In genomic region chr1:99993468-99993845, GRCh38 we compare ENCODE assay signal across 22 cellular contexts. TPM values are rescaled to one million over a fixed set of nuclear protein-coding genes. Genes with fewer than 3 reads are reported as not detected.
DNase-seq lines count a peak whose midpoint lies in the region; ATAC-seq and TF ChIP-seq lines count a peak whose summit lies in the region.
"Had no signal": no experiment of that assay in that cellular context is flagged by ENCODE, and none has a peak within 500 bp of the region (broad histone marks: within the 10 kb centered on the region; RNA-seq: fewer than 3 reads in every experiment).

No MANE protein-coding gene starts in this region.

- no peak overlapping the region for H3K4me3 ChIP-seq in PC-9
- H3K4me3 ChIP-seq: GM23248 had no signal

- peak overlapping the region; percentile 57 for H3K27ac Mint-ChIP-seq in activated T-cell treated with anti-CD3 and anti-CD28 coated beads, Interleukin-2, amount 50 U/mL, for 72 hours
- peak overlapping the region; percentile 78 for H3K27ac Mint-ChIP-seq in nephron progenitor cell

- ATAC-seq in activated T-cell treated with anti-CD3 and anti-CD28 coated beads, Interleukin-2, amount 50 U/mL, for 72 hours (replicated peaks in 1 of 2), result no peak

- peaks cover 12% of the 10 kb centered on the region for H3K4me1 Mint-ChIP-seq in activated T-cell treated with anti-CD3 and anti-CD28 coated beads, Interleukin-2, amount 50 U/mL, for 72 hours (ENCODE audit: low read depth)
- no peaks in the 10 kb centered on the region for H3K4me1 Mint-ChIP-seq in nephron progenitor cell

- no TSS peak for BruUV-seq in PC-9 (replicated peaks; lab: Mats Ljungman, UMichigan)

- 0 out of 2 replicates have a peak, but pooled peaks cover 11% of the 10 kb centered on the region for H3K4me1 ChIP-seq in PC-9 (replicated peaks; ENCODE audit: insufficient read depth)

- TF ChIP-seq CTCF in PC-9 (conservative IDR thresholded peaks at IDR 0.05) (no peak), nephron progenitor cell (IDR thresholded peaks at IDR 0.05) (no peak)

- H3K9me2 ChIP-seq in PC-9 (ENCODE audit: insufficient read depth), result no peaks in the 10 kb centered on the region

- no peaks in the 10 kb centered on the region for H3K27me3 ChIP-seq in PC-9 (ENCODE audit: insufficient read depth, low read depth)

- POLR2A ChIA-PET in PC-9 (lab: Charles Lee; ENCODE audit: unreplicated experiment), result no interaction called here

- peaks cover 5 to 33% of the 10 kb centered on the region in 2 donors for H3K36me3 Mint-ChIP-seq in activated T-cell treated with anti-CD3 and anti-CD28 coated beads, Interleukin-2, amount 50 U/mL, for 72 hours (ENCODE audit: insufficient read depth in 2 of 2)
- H3K36me3 Mint-ChIP-seq in nephron progenitor cell (ENCODE audit: low read depth), result peaks cover 71% of the 10 kb centered on the region

- peak overlapping the region; percentile 6; the same call in 1 of the 2 replicates for H3K27ac ChIP-seq in PC-9
- H3K27ac ChIP-seq: GM23248 had no signal

- no peak overlapping the region for H2AFZ ChIP-seq in PC-9
- H2AFZ ChIP-seq: GM23248 had no signal

- no peaks in the 10 kb centered on the region for H3K9me3 Mint-ChIP-seq in activated T-cell treated with anti-CD3 and anti-CD28 coated beads, Interleukin-2, amount 50 U/mL, for 72 hours
- peaks cover 35% of the 10 kb centered on the region for H3K9me3 Mint-ChIP-seq in nephron progenitor cell

- H3K9me3 ChIP-seq in PC-9 (ENCODE audit: insufficient read depth, low read depth), result no peaks in the 10 kb centered on the region

- no peaks in the 10 kb centered on the region for H3K27me3 Mint-ChIP-seq in activated T-cell treated with anti-CD3 and anti-CD28 coated beads, Interleukin-2, amount 50 U/mL, for 72 hours (ENCODE audit: low read depth)
- no peaks in the 10 kb centered on the region for H3K27me3 Mint-ChIP-seq in nephron progenitor cell (ENCODE audit: low read depth, poor library complexity)
- H3K27me3 Mint-ChIP-seq: CD8-positive, alpha-beta memory T cell had no signal

- no peak overlapping the region for H3K4me2 ChIP-seq in PC-9

- H3K79me2 ChIP-seq in PC-9 (ENCODE audit: low read depth), result peaks cover 39% of the 10 kb centered on the region

- DNase-seq in activated T-cell treated with anti-CD3 and anti-CD28 coated beads, Interleukin-2, amount 50 U/mL, for 72 hours, result no peak
- no peak for DNase-seq in activated T-cell treated with anti-CD3 and anti-CD28 coated beads, Interleukin-2, amount 50 U/mL, for 48 hours
- DNase-seq in PC-9 (no peak), nephron progenitor cell (no peak), NCI-H146 (lab: John Stamatoyannopoulos, UW) (no peak), GM19240 (ENCODE audit: insufficient read length, low spot score) (no peak), RPMI8226 (no peak), HT-29 (ENCODE audit: low spot score) (no peak)
- DNase-seq: 8988T; C1 segment of cervical spinal cord; CD8-positive, alpha-beta memory T cell; DMS53; GDM1; GM23248; HCEC 1CT; IMR-90; Karpas-422; NCI-H1694 treated with DMSO at 0.1 percent for 48 hours; NCI-H2081 treated with DMSO at 0.1 percent for 48 hours; NCI-H524 treated with DMSO at 0.1 percent for 48 hours; NCI-H82; Right ventricle myocardium superior had no signal

- no peaks in the 10 kb centered on the region for H3F3A ChIP-seq in PC-9 (ENCODE audit: insufficient read depth, low read depth)

- H3K36me3 ChIP-seq in PC-9 (ENCODE audit: low read depth), result peaks cover 9% of the 10 kb centered on the region

- CTCF ChIA-PET in PC-9 (lab: Charles Lee), result no interaction called here

- H4K20me1 ChIP-seq in PC-9 (ENCODE audit: insufficient read depth), result no peaks in the 10 kb centered on the region

- no peak overlapping the region for H3K4me3 Mint-ChIP-seq in activated T-cell treated with anti-CD3 and anti-CD28 coated beads, Interleukin-2, amount 50 U/mL, for 72 hours
- H3K4me3 Mint-ChIP-seq in nephron progenitor cell, result no peak overlapping the region
- H3K4me3 Mint-ChIP-seq: CD8-positive, alpha-beta memory T cell had no signal

- intact Hi-C loops in PC-9 (cut with micrococcal nuclease; ENCODE audit: unreplicated experiment), result no loop called here

RNA-seq across cellular contexts. Expression of gene SLC35A3, which starts 23.7 kb away (rescaled TPM):
- 10 to 100 TPM; 17.2 to 19.2 TPM for total RNA-seq in activated T-cell treated with anti-CD3 and anti-CD28 coated beads, Interleukin-2, amount 50 U/mL, for 72 hours
- 22.9 and 23.5 TPM in 2 replicates for total RNA-seq in PC-9 (2021)
- total RNA-seq in HT-29 (2014; rRNA removed; shearing (Covaris generic)), result 30.5 and 30.8 TPM in 2 replicates
